Comparison of ENCODE assay signal across 1 cellular context in the genomic region with DNA sequence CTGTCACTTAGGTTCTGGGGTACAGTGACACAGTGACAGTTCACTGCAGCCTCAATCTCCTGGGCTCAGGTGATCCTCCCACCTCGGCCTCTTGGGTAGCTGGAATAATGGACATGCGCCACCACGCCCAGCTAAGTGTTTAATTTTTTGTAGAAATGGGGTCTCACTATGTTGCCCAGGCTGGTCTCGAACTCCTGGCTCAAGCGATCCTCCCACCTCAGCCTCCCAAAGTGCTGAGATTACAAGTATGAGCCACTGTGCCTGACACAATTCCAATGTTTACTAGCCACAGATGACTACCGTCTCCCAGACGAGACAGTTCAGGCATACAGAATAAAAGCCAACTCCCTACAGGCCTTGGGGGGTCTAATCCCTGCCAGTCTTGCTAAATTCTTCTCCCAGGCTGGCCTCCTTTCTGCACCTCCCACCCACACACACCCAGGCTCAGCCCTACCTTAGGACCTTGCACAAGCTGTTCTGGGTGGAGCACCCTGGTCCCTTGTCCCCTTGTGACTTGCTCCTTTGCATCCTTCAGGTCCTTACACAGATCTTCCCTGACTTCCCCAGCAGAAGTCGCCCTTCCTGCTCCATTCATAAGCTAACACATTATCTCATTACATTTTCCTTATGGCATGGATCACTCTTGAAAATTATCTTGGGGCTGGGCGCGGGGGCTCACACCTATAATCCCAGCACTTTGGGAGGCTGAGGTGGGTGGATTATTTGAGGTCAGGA.
TF ChIP-seq lines count a peak whose summit lies in the region.

No MANE protein-coding gene starts in this region.

TF ChIP-seq in H1, 55 proteins besides CTCF, POLR2A, EP300 and RAD21 (continued from another document):
- TF ChIP-seq, protein P1, sequence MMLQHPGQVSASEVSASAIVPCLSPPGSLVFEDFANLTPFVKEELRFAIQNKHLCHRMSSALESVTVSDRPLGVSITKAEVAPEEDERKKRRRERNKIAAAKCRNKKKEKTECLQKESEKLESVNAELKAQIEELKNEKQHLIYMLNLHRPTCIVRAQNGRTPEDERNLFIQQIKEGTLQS (IDR thresholded peaks at IDR 0.05; ENCODE audit: insufficient read depth, low read depth, low read length), result no peak
- TF ChIP-seq RFX5 (IDR thresholded peaks at IDR 0.05; ENCODE audit: borderline replicate concordance, low read depth, low read length) (no peak), SP1 (IDR thresholded peaks at IDR 0.05; ENCODE audit: low read depth, low read length) (no peak), POLR2AphosphoS5 (IDR thresholded peaks at IDR 0.05; ENCODE audit: low read depth, low read length) (no peak), JUN (IDR thresholded peaks at IDR 0.05; ENCODE audit: low read depth, low read length) (no peak), NRF1 (IDR thresholded peaks at IDR 0.05; ENCODE audit: low read depth, low read length) (no peak), KDM5A (IDR thresholded peaks at IDR 0.05; ENCODE audit: low read length) (no peak), ASH2L (IDR thresholded peaks at IDR 0.05; ENCODE audit: low read length) (no peak), BACH1 (IDR thresholded peaks at IDR 0.05; ENCODE audit: low read length) (no peak), PHF8 (conservative IDR thresholded peaks at IDR 0.05; ENCODE audit: low read depth, low read length) (no peak)
- TF ChIP-seq, protein P2, sequence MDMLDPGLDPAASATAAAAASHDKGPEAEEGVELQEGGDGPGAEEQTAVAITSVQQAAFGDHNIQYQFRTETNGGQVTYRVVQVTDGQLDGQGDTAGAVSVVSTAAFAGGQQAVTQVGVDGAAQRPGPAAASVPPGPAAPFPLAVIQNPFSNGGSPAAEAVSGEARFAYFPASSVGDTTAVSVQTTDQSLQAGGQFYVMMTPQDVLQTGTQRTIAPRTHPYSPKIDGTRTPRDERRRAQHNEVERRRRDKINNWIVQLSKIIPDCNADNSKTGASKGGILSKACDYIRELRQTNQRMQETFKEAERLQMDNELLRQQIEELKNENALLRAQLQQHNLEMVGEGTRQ (IDR thresholded peaks at IDR 0.05; ENCODE audit: low read length), result no peak
TF ChIP-seq in H1: peak in this region for 0.
